8 cellular contexts compared by ENCODE assay signal in the genomic region with DNA sequence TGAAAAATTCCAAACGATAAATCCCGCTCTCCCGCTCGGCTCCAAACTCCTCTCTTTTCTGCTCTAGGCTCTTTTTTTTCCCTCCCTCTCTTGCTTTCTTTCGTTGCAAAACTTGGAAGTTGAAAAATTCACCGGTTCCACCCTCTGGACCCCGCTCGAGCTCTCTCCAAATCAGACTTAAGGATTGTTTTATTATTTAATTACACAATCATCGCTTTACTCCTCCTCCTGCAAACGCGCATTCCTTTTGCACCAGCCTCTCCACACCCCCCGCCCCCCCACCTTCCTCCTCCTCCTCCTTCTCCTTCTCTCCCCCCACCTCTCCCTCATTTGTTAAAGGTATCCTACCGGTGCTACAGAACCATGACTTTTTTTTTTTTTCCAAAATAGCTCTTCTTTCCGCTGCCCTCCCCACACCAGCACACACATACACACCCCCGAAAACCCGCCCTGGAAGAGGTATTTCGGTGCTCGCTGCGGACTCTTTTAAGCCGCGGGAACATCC. TPM values are rescaled to one million over a fixed set of nuclear protein-coding genes. Genes with fewer than 3 reads are reported as not detected.
DNase-seq lines count a peak whose midpoint lies in the region; ATAC-seq and TF ChIP-seq lines count a peak whose summit lies in the region.

No MANE protein-coding gene starts in this region.

- H4K20me1 ChIP-seq in HCT116 (ENCODE audit: insufficient read depth) = no peaks in the 10 kb centered on the region

- no peaks in the 10 kb centered on the region for H3K9me2 ChIP-seq in HCT116 (ENCODE audit: insufficient read depth)

- peak overlapping the region; percentile 78 for H3K4me3 Mint-ChIP-seq in CD8-positive, alpha-beta T cell
- peak overlapping the region; percentile 94 to 100 (median 97) for H3K4me3 Mint-ChIP-seq in brain

- no peak for DNase-seq in CD8-positive, alpha-beta T cell
- DNase-seq in HCT116 (ENCODE audit: low read depth, low spot score) (peak; percentile 19), NCI-H748 treated with DMSO at 0.1 percent for 48 hours (lab: John Stamatoyannopoulos, UW) (peak; percentile 74), retina (peak; percentile 84)
- no peak for DNase-seq in stimulated activated CD4-positive, alpha-beta T cell treated with anti-CD3 and anti-CD28 coated beads, Interleukin-1b, Interleukin-23, amount 100 ng/mL, for 48 hours

- H3K9me3 Mint-ChIP-seq in CD8-positive, alpha-beta T cell = no peaks in the 10 kb centered on the region
- peaks cover 0 to 11% (median 3%) of the 10 kb centered on the region in 5 experiments for H3K9me3 Mint-ChIP-seq in brain

- H3K9ac ChIP-seq in HCT116 (ENCODE audit: low read length) (peak overlapping the region; percentile 58), iPS-15b (ENCODE audit: low read depth, low read length) (peak overlapping the region; percentile 57)

- RAD21 ChIA-PET in HCT116 (lab: Charles Lee; ENCODE audit: low non-redundant PET in 1 of 2, low total read pairs in 2 of 2, uncharacterized antibody in 2 of 2, unreplicated experiment in 2 of 2) = no interaction called here

- POLR2A ChIA-PET in CD8-positive, alpha-beta T cell (lab: Charles Lee) = no interaction called here
- POLR2A ChIA-PET in HCT116 (lab: Charles Lee) = no interaction called here

- TF ChIP-seq RAD21 in HCT116 (IDR thresholded peaks at IDR 0.05; ENCODE audit: low read depth) = no peak

- intact Hi-C loops in CD8-positive, alpha-beta T cell (cut with DNase I, micrococcal nuclease) = no loop called here
- intact Hi-C loops in HCT116 (cut with micrococcal nuclease) = no loop called here

- no peaks in the 10 kb centered on the region for H3K36me3 ChIP-seq in CD8-positive, alpha-beta T cell (ENCODE audit: insufficient read depth, low read length)
- H3K36me3 ChIP-seq in HCT116 (ENCODE audit: control insufficient read depth in 1 of 2, insufficient read depth in 2 of 2, low read length in 2 of 2) = no peaks in the 10 kb centered on the region
- H3K36me3 ChIP-seq in iPS-15b (ENCODE audit: control insufficient read depth, insufficient read depth, low read length) = no peaks in the 10 kb centered on the region

- no peak overlapping the region for H3K27ac ChIP-seq in CD8-positive, alpha-beta T cell (ENCODE audit: low read depth, low read length)
- peak overlapping the region; percentile 68 for H3K27ac ChIP-seq in HCT116 (ENCODE audit: low read depth, low read length)

- no peaks in the 10 kb centered on the region for H3K79me2 ChIP-seq in HCT116 (ENCODE audit: insufficient read depth, low read length)

- no peak overlapping the region for H2AFZ ChIP-seq in HCT116 (ENCODE audit: low read depth, low read length, poor library complexity, severe bottlenecking)

- CTCF ChIA-PET in CD8-positive, alpha-beta T cell (lab: Charles Lee) = no interaction called here
- CTCF ChIA-PET in HCT116 (lab: Charles Lee) = no interaction called here

- no peaks in the 10 kb centered on the region for H3K36me3 Mint-ChIP-seq in CD8-positive, alpha-beta T cell
- H3K36me3 Mint-ChIP-seq in brain = peaks cover 4% of the 10 kb centered on the region

- peak overlapping the region; percentile 87 for H3K4me2 ChIP-seq in HCT116 (ENCODE audit: low read length)

- no peak for ATAC-seq in CD8-positive, alpha-beta T cell
- peak; percentile 37 for ATAC-seq in HCT116
- no peak for ATAC-seq in GM21529 (IDR thresholded peaks at IDR 0.05; ENCODE audit: unreplicated experiment)

- peaks cover 54% of the 10 kb centered on the region for H3K27me3 Mint-ChIP-seq in CD8-positive, alpha-beta T cell (ENCODE audit: low read depth)
- H3K27me3 Mint-ChIP-seq in brain = peaks cover 35% of the 10 kb centered on the region

- BruUV-seq in HCT116 (replicated peaks; lab: Mats Ljungman, UMichigan) = no TSS peak

- no peak for TF ChIP-seq POLR2A in HCT116 (IDR thresholded peaks at IDR 0.05; ENCODE audit: borderline replicate concordance, extremely low read depth, insufficient read depth, insufficient read length)

- H3K4me1 ChIP-seq in CD8-positive, alpha-beta T cell (ENCODE audit: insufficient read depth, low read length) = peaks cover 20% of the 10 kb centered on the region
- H3K4me1 ChIP-seq in HCT116 (ENCODE audit: control insufficient read depth in 1 of 2, insufficient read depth in 2 of 2, low read length in 2 of 2) = peaks cover 7 to 21% of the 10 kb centered on the region in 2 experiments
- H3K4me1 ChIP-seq in iPS-15b (ENCODE audit: control insufficient read depth, insufficient read depth, low read length) = peaks cover 8% of the 10 kb centered on the region

- peak overlapping the region; percentile 52 for H3K4me3 ChIP-seq in CD8-positive, alpha-beta T cell (ENCODE audit: low read depth, low read length)
- peak overlapping the region; percentile 48 to 57 for H3K4me3 ChIP-seq in HCT116 (replicated peaks in 1 of 2; ENCODE audit: low read depth in 1 of 2, low read length in 2 of 2)
- peak overlapping the region; percentile 64 for H3K4me3 ChIP-seq in iPS-15b (ENCODE audit: low read depth, low read length)

- no peak for TF ChIP-seq CTCF in CD8-positive, alpha-beta T cell (IDR thresholded peaks at IDR 0.05)
- TF ChIP-seq CTCF in HCT116 (IDR thresholded peaks at IDR 0.05 in 2 of 3, conservative IDR thresholded peaks at IDR 0.05 in 1 of 3; ENCODE audit: borderline replicate concordance in 1 of 3, insufficient read depth in 1 of 3, low read depth in 2 of 3, low read length in 2 of 3) (no peak), brain (conservative IDR thresholded peaks at IDR 0.05) (no peak)

- no peaks in the 10 kb centered on the region for H3K9me3 ChIP-seq in CD8-positive, alpha-beta T cell (ENCODE audit: low read length)
- H3K9me3 ChIP-seq in HCT116 (ENCODE audit: control insufficient read depth in 1 of 2, insufficient read depth in 1 of 2, low read depth in 1 of 2, low read length in 2 of 2) (no peaks in the 10 kb centered on the region), iPS-15b (ENCODE audit: control insufficient read depth, insufficient read depth, low read length) (no peaks in the 10 kb centered on the region)

- peaks cover 19% of the 10 kb centered on the region for H3K4me1 Mint-ChIP-seq in CD8-positive, alpha-beta T cell (ENCODE audit: low read depth)
- peaks cover 44% of the 10 kb centered on the region for H3K4me1 Mint-ChIP-seq in brain

- no peak overlapping the region for H3K27ac Mint-ChIP-seq in CD8-positive, alpha-beta T cell
- peak overlapping the region; percentile 99 to 100 (median 99) for H3K27ac Mint-ChIP-seq in brain

- peaks cover 15% of the 10 kb centered on the region for H3K27me3 ChIP-seq in CD8-positive, alpha-beta T cell (ENCODE audit: insufficient read depth, low read length)
- H3K27me3 ChIP-seq in HCT116 (ENCODE audit: insufficient read depth, low read length) = peaks cover 14% of the 10 kb centered on the region; the same call in 1 of the 2 replicates
- H3K27me3 ChIP-seq in iPS-15b (ENCODE audit: control insufficient read depth, insufficient read depth, low read length) = peaks cover 59% of the 10 kb centered on the region

TF ChIP-seq in HCT116, 20 proteins besides CTCF, POLR2A, EP300 and RAD21:
- no peak for TF ChIP-seq FOSL1 (IDR thresholded peaks at IDR 0.05; ENCODE audit: low read depth)
- TF ChIP-seq YY1 (IDR thresholded peaks at IDR 0.05; ENCODE audit: extremely low read depth, insufficient replicate concordance, low read depth, low read length) = no peak
- TF ChIP-seq TCF7L2 (IDR thresholded peaks at IDR 0.05; ENCODE audit: borderline replicate concordance, extremely low read depth, insufficient read depth, insufficient read length) = no peak
- no peak for TF ChIP-seq CBX3 (IDR thresholded peaks at IDR 0.05; ENCODE audit: low read depth)
- TF ChIP-seq EZH2phosphoT487 (IDR thresholded peaks at IDR 0.05; ENCODE audit: borderline replicate concordance) = no peak
- no peak for TF ChIP-seq EGR1 (IDR thresholded peaks at IDR 0.05; ENCODE audit: low read depth)
- no peak for TF ChIP-seq ELF1 (IDR thresholded peaks at IDR 0.05; ENCODE audit: borderline replicate concordance, low read depth)
- no peak for TF ChIP-seq JUND (IDR thresholded peaks at IDR 0.05)
- no peak for TF ChIP-seq ZFX (IDR thresholded peaks at IDR 0.05)
- no peak for TF ChIP-seq SIN3A (IDR thresholded peaks at IDR 0.05; ENCODE audit: low read depth)
- TF ChIP-seq ZBTB33 (IDR thresholded peaks at IDR 0.05; ENCODE audit: extremely low read depth, insufficient replicate concordance, low read length) = no peak
- TF ChIP-seq, protein P1, sequence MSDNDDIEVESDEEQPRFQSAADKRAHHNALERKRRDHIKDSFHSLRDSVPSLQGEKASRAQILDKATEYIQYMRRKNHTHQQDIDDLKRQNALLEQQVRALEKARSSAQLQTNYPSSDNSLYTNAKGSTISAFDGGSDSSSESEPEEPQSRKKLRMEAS (IDR thresholded peaks at IDR 0.05) = no peak
- no peak for TF ChIP-seq ZNF274 (IDR thresholded peaks at IDR 0.05; ENCODE audit: low read depth, low read length)
- TF ChIP-seq SRF (IDR thresholded peaks at IDR 0.05; ENCODE audit: low read depth) = no peak
- no peak for TF ChIP-seq SP1 (IDR thresholded peaks at IDR 0.05; ENCODE audit: low read depth)
- TF ChIP-seq CEBPB (IDR thresholded peaks at IDR 0.05; ENCODE audit: low read depth) = no peak
- no peak for TF ChIP-seq POLR2AphosphoS5 (IDR thresholded peaks at IDR 0.05; ENCODE audit: low read depth, low read length)

RNA-seq across cellular contexts. Expression of gene NFIB, which starts 0.5 kb away (rescaled TPM):
- total RNA-seq in CD8-positive, alpha-beta T cell = not detected
- 6.6 TPM for total RNA-seq in HCT116 (2021; ENCODE audit: unreplicated experiment)
- 2.2 and 3.4 TPM in 2 replicates for polyA plus RNA-seq in HCT116 (2012)
- polyA plus RNA-seq in brain (ENCODE audit: insufficient read depth, low read depth, low replicate concordance) = 49.5 TPM

Comparison
In these comparisons a context has a peak if more than half of its experiments do, and no peak if none do; other contexts are left out.
1. DNase-seq: peak in HCT116 (single experiment), NCI-H748 treated with DMSO at 0.1 percent for 48 hours (single experiment) and retina (single experiment); none in CD8-positive, alpha-beta T cell (0 of 7) and stimulated activated CD4-positive, alpha-beta T cell treated with anti-CD3 and anti-CD28 coated beads, Interleukin-1b, Interleukin-23, amount 100 ng/mL, for 48 hours (single experiment).
2. Peak in every context shown above with its lines, with median percentiles within 50 percentile points of each other: H3K4me3 ChIP-seq.